Comparison of ENCODE assay signal across 8 cellular contexts in the genomic region with DNA sequence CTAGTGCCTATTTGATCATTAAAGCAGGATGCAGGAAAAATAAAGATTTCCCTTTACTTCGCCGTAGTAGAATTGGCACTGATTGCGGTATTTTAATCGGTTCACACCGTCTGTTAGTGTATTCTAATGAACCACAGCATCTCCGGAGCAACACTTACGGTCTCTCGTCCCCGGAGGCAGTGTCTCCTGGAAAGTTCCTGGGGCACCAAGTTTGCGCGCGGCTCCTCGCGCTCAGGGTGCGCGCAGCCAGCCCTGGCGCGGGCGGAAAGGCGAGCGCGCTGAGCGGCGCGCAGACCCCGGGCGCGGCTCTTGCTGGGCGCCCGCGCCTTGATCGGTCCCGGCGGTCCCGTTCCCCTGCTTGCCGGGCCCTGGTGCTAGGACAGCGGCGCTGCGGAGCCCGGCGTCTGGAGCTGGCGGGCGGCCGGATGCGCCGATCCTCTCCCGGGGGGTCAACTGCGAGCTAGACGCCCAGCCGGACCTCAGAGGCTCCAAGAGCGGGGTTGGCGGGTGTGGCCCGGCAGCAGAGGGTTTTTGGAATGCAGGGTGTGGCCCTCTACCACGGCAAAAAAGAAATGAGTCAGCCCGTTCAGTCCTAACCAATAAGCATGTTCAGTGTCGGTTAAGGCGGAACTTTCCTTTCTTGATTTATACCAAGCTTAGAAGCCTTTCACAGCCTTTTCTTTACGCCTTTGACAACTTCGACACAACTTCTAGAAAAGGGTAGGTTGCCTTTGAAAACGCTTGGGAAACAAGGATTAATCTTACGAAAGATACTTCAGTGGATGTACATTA.
DNase-seq lines count a peak whose midpoint lies in the region; ATAC-seq and TF ChIP-seq lines count a peak whose summit lies in the region.

No MANE protein-coding gene starts in this region.

- peaks cover 55% of the 10 kb centered on the region for H3K4me1 ChIP-seq in CD4-positive, CD25-positive, alpha-beta regulatory T cell (ENCODE audit: control insufficient read depth, insufficient read depth, low read length, poor library complexity, severe bottlenecking)

- peak overlapping the region; percentile 96 for H3K4me3 ChIP-seq in CD4-positive, CD25-positive, alpha-beta regulatory T cell (ENCODE audit: low read depth, low read length)
- H3K4me3 ChIP-seq in brain microvascular endothelial cell (ENCODE audit: low read depth, low read length) (peak overlapping the region; percentile 73), iPS-18c (ENCODE audit: insufficient read depth, low read depth, low read length) (peak overlapping the region; percentile 57), skeletal muscle cell (ENCODE audit: low read depth, low read length) (peak overlapping the region; percentile 71)

- in situ Hi-C loops in brain microvascular endothelial cell (cut with HindIII; ENCODE audit: low pct_ligation_motif_present, low sequenced_read_pairs): no loop called here

- TF ChIP-seq CTCF in brain microvascular endothelial cell (IDR thresholded peaks at IDR 0.05; ENCODE audit: low read depth, low read length, missing control alignments): no peak

- peaks cover 25 to 72% (median 58%) of the 10 kb centered on the region in 4 donors for H3K4me1 Mint-ChIP-seq in CD4-positive, CD25-positive, alpha-beta regulatory T cell
- H3K4me1 Mint-ChIP-seq in T-helper 1 cell treated with Interleukin-12 subunit alpha and Interleukin-12 subunit beta and Interleukin-4 antibody, amounts not matched to agents 30 μg/mL and 1 μg/mL, for 36 hours (ENCODE audit: low read depth): peaks cover 48% of the 10 kb centered on the region

- peak; percentile 82 to 83 for ATAC-seq in CD4-positive, CD25-positive, alpha-beta regulatory T cell (ENCODE audit: low read depth in 2 of 2)
- ATAC-seq in GM19328 (IDR thresholded peaks at IDR 0.05; ENCODE audit: unreplicated experiment) (peak; percentile 86), HG03378 (IDR thresholded peaks at IDR 0.05; ENCODE audit: unreplicated experiment) (peak; percentile 77)

- H3K27ac Mint-ChIP-seq in CD4-positive, CD25-positive, alpha-beta regulatory T cell: peak overlapping the region; percentile 88 to 95 (median 88)
- peak overlapping the region; percentile 89 for H3K27ac Mint-ChIP-seq in T-helper 1 cell treated with Interleukin-12 subunit alpha and Interleukin-12 subunit beta and Interleukin-4 antibody, amounts not matched to agents 30 μg/mL and 1 μg/mL, for 36 hours

- H3K27me3 ChIP-seq in CD4-positive, CD25-positive, alpha-beta regulatory T cell (ENCODE audit: control insufficient read depth, insufficient read depth, low read length): no peaks in the 10 kb centered on the region
- no peaks in the 10 kb centered on the region for H3K27me3 ChIP-seq in brain microvascular endothelial cell (replicated peaks)

- peak overlapping the region; percentile 93 to 99 (median 95) for H3K4me3 Mint-ChIP-seq in CD4-positive, CD25-positive, alpha-beta regulatory T cell
- H3K4me3 Mint-ChIP-seq in T-helper 1 cell treated with Interleukin-12 subunit alpha and Interleukin-12 subunit beta and Interleukin-4 antibody, amounts not matched to agents 30 μg/mL and 1 μg/mL, for 36 hours: peak overlapping the region; percentile 90

- H3K9me3 Mint-ChIP-seq in CD4-positive, CD25-positive, alpha-beta regulatory T cell: no peaks in the 10 kb centered on the region
- no peaks in the 10 kb centered on the region for H3K9me3 Mint-ChIP-seq in T-helper 1 cell treated with Interleukin-12 subunit alpha and Interleukin-12 subunit beta and Interleukin-4 antibody, amounts not matched to agents 30 μg/mL and 1 μg/mL, for 36 hours

- H3K9me3 ChIP-seq in CD4-positive, CD25-positive, alpha-beta regulatory T cell (ENCODE audit: control insufficient read depth in 2 of 2, low read length in 2 of 2): no peaks in the 10 kb centered on the region
- H3K9me3 ChIP-seq in iPS-18c (ENCODE audit: control insufficient read depth, insufficient read depth, low read length): no peaks in the 10 kb centered on the region

- H3K36me3 Mint-ChIP-seq in CD4-positive, CD25-positive, alpha-beta regulatory T cell: peaks cover 3% of the 10 kb centered on the region
- H3K36me3 Mint-ChIP-seq in T-helper 1 cell treated with Interleukin-12 subunit alpha and Interleukin-12 subunit beta and Interleukin-4 antibody, amounts not matched to agents 30 μg/mL and 1 μg/mL, for 36 hours (ENCODE audit: low read depth): peaks cover 2% of the 10 kb centered on the region

- H3K36me3 ChIP-seq in CD4-positive, CD25-positive, alpha-beta regulatory T cell (ENCODE audit: control insufficient read depth, insufficient read depth, low read length): no peaks in the 10 kb centered on the region
- H3K36me3 ChIP-seq in brain microvascular endothelial cell (replicated peaks): no peaks in the 10 kb centered on the region

- H3K27me3 Mint-ChIP-seq in CD4-positive, CD25-positive, alpha-beta regulatory T cell: no peaks in the 10 kb centered on the region
- H3K27me3 Mint-ChIP-seq in T-helper 1 cell treated with Interleukin-12 subunit alpha and Interleukin-12 subunit beta and Interleukin-4 antibody, amounts not matched to agents 30 μg/mL and 1 μg/mL, for 36 hours (ENCODE audit: low read depth): no peaks in the 10 kb centered on the region

- DNase-seq in CD4-positive, CD25-positive, alpha-beta regulatory T cell: peak; percentile 51 to 92 (median 69)
- DNase-seq in brain microvascular endothelial cell (peak; percentile 81), skeletal muscle cell (ENCODE audit: low read depth) (no peak), NCI-H774 (lab: John Stamatoyannopoulos, UW) (no peak)

- peak overlapping the region; percentile 81 for H3K27ac ChIP-seq in CD4-positive, CD25-positive, alpha-beta regulatory T cell (ENCODE audit: insufficient read depth, low read length, poor library complexity, severe bottlenecking)
- peak overlapping the region; percentile 75 for H3K27ac ChIP-seq in brain microvascular endothelial cell

Comparison
In these comparisons a context has a peak if more than half of its experiments do, and no peak if none do; other contexts are left out.
1. DNase-seq: peak in CD4-positive, CD25-positive, alpha-beta regulatory T cell (3 of 3) and brain microvascular endothelial cell (single experiment); none in skeletal muscle cell (single experiment) and NCI-H774 (single experiment).
2. Peak in every context shown above with its lines, with median percentiles within 50 percentile points of each other: ATAC-seq and H3K4me3 ChIP-seq.